Comparison of ENCODE assay signal across 1 cellular context in the genomic region with DNA sequence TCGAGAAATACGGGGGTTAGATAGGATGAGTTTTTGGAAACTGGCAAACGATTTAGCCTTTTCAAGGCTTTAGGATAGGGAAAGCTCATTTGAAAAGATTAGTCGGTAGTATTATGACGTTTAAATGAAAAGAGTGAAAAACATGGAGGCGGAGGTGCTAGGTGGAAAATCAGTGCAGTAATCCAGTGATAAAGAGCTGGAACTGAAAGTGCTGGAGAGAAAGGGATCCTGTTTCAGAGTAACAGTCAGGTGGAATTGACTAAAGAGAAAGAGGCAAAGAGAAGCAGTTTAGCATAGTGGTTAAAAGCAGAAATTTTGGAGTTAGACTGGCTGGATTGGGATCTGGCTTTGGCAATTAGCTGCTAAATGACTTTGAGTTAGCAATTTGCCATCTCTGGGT.
TF ChIP-seq lines count a peak whose summit lies in the region.

No MANE protein-coding gene starts in this region.

TF ChIP-seq in IMR-90, 13 proteins besides CTCF, POLR2A, EP300 and RAD21 (continued from another document):
- TF ChIP-seq RFX5 (IDR thresholded peaks at IDR 0.05; ENCODE audit: low read depth, low read length) (no peak), SMC3 (IDR thresholded peaks at IDR 0.05; ENCODE audit: low read depth, low read length) (no peak), CEBPB (IDR thresholded peaks at IDR 0.05; ENCODE audit: low read depth, low read length) (no peak), MXI1 (IDR thresholded peaks at IDR 0.05; ENCODE audit: borderline replicate concordance, low read depth, low read length) (no peak), BHLHE40 (IDR thresholded peaks at IDR 0.05; ENCODE audit: low read depth, low read length) (no peak)
- TF ChIP-seq, protein P1, sequence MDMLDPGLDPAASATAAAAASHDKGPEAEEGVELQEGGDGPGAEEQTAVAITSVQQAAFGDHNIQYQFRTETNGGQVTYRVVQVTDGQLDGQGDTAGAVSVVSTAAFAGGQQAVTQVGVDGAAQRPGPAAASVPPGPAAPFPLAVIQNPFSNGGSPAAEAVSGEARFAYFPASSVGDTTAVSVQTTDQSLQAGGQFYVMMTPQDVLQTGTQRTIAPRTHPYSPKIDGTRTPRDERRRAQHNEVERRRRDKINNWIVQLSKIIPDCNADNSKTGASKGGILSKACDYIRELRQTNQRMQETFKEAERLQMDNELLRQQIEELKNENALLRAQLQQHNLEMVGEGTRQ (IDR thresholded peaks at IDR 0.05; ENCODE audit: low read depth, low read length): no peak
